Comparison of ENCODE assay signal across 20 cellular contexts in the genomic region with DNA sequence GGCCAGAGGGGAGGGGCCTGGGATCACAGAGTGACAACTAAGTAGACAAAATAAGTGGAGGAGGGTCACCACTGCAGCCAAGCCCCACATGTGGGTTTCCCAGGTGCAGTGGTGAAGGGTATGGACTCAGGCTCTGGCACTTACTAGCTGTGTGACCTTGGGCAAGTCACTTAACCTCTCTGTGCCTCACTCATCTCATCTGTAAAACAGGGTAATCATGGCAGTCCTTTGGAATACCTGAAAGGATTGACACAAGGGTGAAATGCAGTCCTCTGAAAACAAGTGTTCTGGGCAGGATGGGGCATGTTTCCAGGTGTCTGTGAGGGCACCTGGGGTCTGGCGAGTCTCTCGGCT. TPM values are rescaled to one million over a fixed set of nuclear protein-coding genes. Genes with fewer than 3 reads are reported as not detected.
DNase-seq lines count a peak whose midpoint lies in the region; ATAC-seq and TF ChIP-seq lines count a peak whose summit lies in the region.
"Had no signal": no experiment of that assay in that cellular context is flagged by ENCODE, and none has a peak within 500 bp of the region (broad histone marks: within the 10 kb centered on the region; RNA-seq: fewer than 3 reads in every experiment).

No MANE protein-coding gene starts in this region.

- TF ChIP-seq CTCF in HEK293 (tag by site-specific recombination; IDR thresholded peaks at IDR 0.05), result no peak
- TF ChIP-seq CTCF in coronary artery (IDR thresholded peaks at IDR 0.05), result no peak
- TF ChIP-seq CTCF in tibial artery (IDR thresholded peaks at IDR 0.05), result no peak
- TF ChIP-seq CTCF in endodermal cell (conservative IDR thresholded peaks at IDR 0.05), result no peak

- H3K9ac ChIP-seq in endodermal cell (ENCODE audit: extremely low read depth, low read length, poor library complexity, severe bottlenecking), result no peak overlapping the region

- H3K4me1 ChIP-seq in HEK293 (ENCODE audit: control insufficient read depth, insufficient read depth, low read length) (no peaks in the 10 kb centered on the region), tibial artery (peaks cover 20 to 88% (median 67%) of the 10 kb centered on the region in 4 donors), endodermal cell (ENCODE audit: control insufficient read depth, insufficient read depth, low read length) (no peaks in the 10 kb centered on the region)

- H3K27ac Mint-ChIP-seq in naive thymus-derived CD8-positive, alpha-beta T cell, result peak overlapping the region in 7 of 10 donors; percentile 28 to 89 (median 57)
- H3K27ac Mint-ChIP-seq in endodermal cell, result no peak overlapping the region
- H3K27ac Mint-ChIP-seq: GM23338, natural killer cell had no signal

- CTCF ChIA-PET in HEK293 (lab: Yijun Ruan, JAX), result no interaction called here

- H3K36me3 ChIP-seq in HEK293 (ENCODE audit: control insufficient read depth in 2 of 2, insufficient read depth in 1 of 2, low read length in 2 of 2), result no peaks in the 10 kb centered on the region
- peaks cover 0 to 4% (median 2%) of the 10 kb centered on the region in 3 donors for H3K36me3 ChIP-seq in tibial artery
- no peaks in the 10 kb centered on the region for H3K36me3 ChIP-seq in endodermal cell (ENCODE audit: control insufficient read depth, insufficient read depth, low read length)
- H3K36me3 ChIP-seq: heart right ventricle, WERI-Rb-1 had no signal

- no peak overlapping the region for H3K27ac ChIP-seq in HEK293 (ENCODE audit: extremely low read depth, low read depth, low read length)
- H3K27ac ChIP-seq in coronary artery, result peak overlapping the region; percentile 88 to 89
- peak overlapping the region; percentile 87 to 89 for H3K27ac ChIP-seq in tibial artery
- H3K27ac ChIP-seq in endodermal cell (ENCODE audit: low read depth, low read length), result no peak overlapping the region
- H3K27ac ChIP-seq: WERI-Rb-1 had no signal

- H3K27me3 ChIP-seq in tibial artery (no peaks in the 10 kb centered on the region), endodermal cell (ENCODE audit: control insufficient read depth, insufficient read depth, low read length, poor library complexity, severe bottlenecking) (no peaks in the 10 kb centered on the region)
- H3K27me3 ChIP-seq: heart right ventricle had no signal

- H3K4me3 Mint-ChIP-seq in naive thymus-derived CD8-positive, alpha-beta T cell, result no peak overlapping the region
- H3K4me3 Mint-ChIP-seq in endodermal cell, result no peak overlapping the region
- H3K4me3 Mint-ChIP-seq: GM23338, natural killer cell had no signal

- POLR2A ChIA-PET in HEK293 (lab: Yijun Ruan, JAX), result no interaction called here
- POLR2A ChIA-PET in naive thymus-derived CD8-positive, alpha-beta T cell (lab: Charles Lee), result interaction anchor here (0.6 to 1.0 kb wide), 2 partner anchors 10 to 138 kb away, joined by 3 to 4 read pairs; a partner anchor contains a TSS

- H3K9me3 Mint-ChIP-seq in naive thymus-derived CD8-positive, alpha-beta T cell, result no peaks in the 10 kb centered on the region
- H3K9me3 Mint-ChIP-seq in endodermal cell, result no peaks in the 10 kb centered on the region
- H3K9me3 Mint-ChIP-seq: GM23338, natural killer cell had no signal

- peaks cover 19 to 54% (median 40%) of the 10 kb centered on the region in 4 donors for H3K4me1 Mint-ChIP-seq in naive thymus-derived CD8-positive, alpha-beta T cell
- no peaks in the 10 kb centered on the region for H3K4me1 Mint-ChIP-seq in endodermal cell

- WGBS in endodermal cell (ENCODE audit: insufficient coverage in 1 of 2, insufficient read length in 1 of 2), 2 experiments, result 97% methylated on average over 2 of the region's 2 CpGs; no CpG with 5 or more reads in 1 of the 2 experiments

- no peaks in the 10 kb centered on the region for H3K27me3 Mint-ChIP-seq in naive thymus-derived CD8-positive, alpha-beta T cell
- no peaks in the 10 kb centered on the region for H3K27me3 Mint-ChIP-seq in endodermal cell (ENCODE audit: insufficient read depth)

- H3K9me3 ChIP-seq in HEK293 (ENCODE audit: control insufficient read depth, insufficient read depth, low read depth, low read length) (no peaks in the 10 kb centered on the region), tibial artery (no peaks in the 10 kb centered on the region), endodermal cell (ENCODE audit: control insufficient read depth, low read length) (no peaks in the 10 kb centered on the region)
- H3K9me3 ChIP-seq: heart right ventricle had no signal

- H3K4me3 ChIP-seq in HEK293 (ENCODE audit: low read depth, low read length), result no peak overlapping the region
- H3K4me3 ChIP-seq in coronary artery, result no peak overlapping the region
- no peak overlapping the region for H3K4me3 ChIP-seq in tibial artery
- no peak overlapping the region for H3K4me3 ChIP-seq in endodermal cell (ENCODE audit: low read length)
- H3K4me3 ChIP-seq: GM23338, heart right ventricle, lung had no signal

- intact Hi-C loops in tibial artery (cut with DNase I; ENCODE audit: low total_unique reads), result no loop called here

- DNase-seq in coronary artery (ENCODE audit: low spot score) (no peak), tibial artery (no peak), endodermal cell (no peak), Kasumi-1 (lab: John Stamatoyannopoulos, UW) (no peak)
- DNase-seq in naive thymus-derived CD8-positive, alpha-beta T cell, result no peak
- DNase-seq: activated CD4-positive, alpha-beta T cell treated with anti-CD3 and anti-CD28 coated beads, Interleukin-2, amount 50 U/mL, for 48 hours; activated naive CD4-positive, alpha-beta T cell treated with anti-CD3 and anti-CD28 coated beads, Interleukin-2, amount 50 U/mL, for 16 hours; heart right ventricle; natural killer cell; NCI-H1105; small intestine; stimulated activated CD4-positive, alpha-beta T cell treated with anti-CD3 and anti-CD28 coated beads, Interleukin-4, amount 100 ng/mL, for 4 hours; T-helper 1 cell; WERI-Rb-1 had no signal

- H3K36me3 Mint-ChIP-seq in naive thymus-derived CD8-positive, alpha-beta T cell, result no peaks in the 10 kb centered on the region
- H3K36me3 Mint-ChIP-seq in endodermal cell (ENCODE audit: low read depth), result no peaks in the 10 kb centered on the region
- H3K36me3 Mint-ChIP-seq: natural killer cell had no signal

- no peak for ATAC-seq in naive thymus-derived CD8-positive, alpha-beta T cell
- ATAC-seq in GM21515 (IDR thresholded peaks at IDR 0.05; ENCODE audit: unreplicated experiment), result no peak
- no peak for ATAC-seq in HG02840 (IDR thresholded peaks at IDR 0.05; ENCODE audit: low FRiP score, unreplicated experiment)
- ATAC-seq: natural killer cell had no signal

TF ChIP-seq in HEK293, 187 proteins besides CTCF, POLR2A, EP300 and RAD21:
- TF ChIP-seq ZNF768 (tag by site-specific recombination; IDR thresholded peaks at IDR 0.05), result peak; percentile 66; the same call in 1 of the 2 replicates
- TF ChIP-seq ZFP41 (tag by site-specific recombination; IDR thresholded peaks at IDR 0.05; ENCODE audit: borderline replicate concordance), result no peak
TF ChIP-seq in HEK293: peak in this region for 1.

RNA-seq across cellular contexts. Expression of a gene that starts 55.8 kb away (rescaled TPM):
- total RNA-seq in naive thymus-derived CD8-positive, alpha-beta T cell, result 1 to 10 TPM; 4.1 to 5.9 TPM
- polyA plus RNA-seq in naive thymus-derived CD8-positive, alpha-beta T cell, result 1 to 10 TPM in 1 of 3 donors, under 1 TPM in 2; 0.07 to 1.4 (median 0.44) TPM
- 1 to 10 TPM; 7.0 to 9.5 TPM for total RNA-seq in endodermal cell
- polyA plus RNA-seq in endodermal cell (2013, experiment 1 of 2), result 32.4 TPM
- polyA plus RNA-seq in endodermal cell (2013, experiment 2 of 2), result 20.2 TPM
- total RNA-seq: G401 had no signal

Comparison
In these comparisons a context has a peak if more than half of its experiments do, and no peak if none do; other contexts are left out.
1. H3K27ac ChIP-seq: peak in coronary artery (2 of 2) and tibial artery (2 of 2); none in HEK293 (single experiment) and endodermal cell (single experiment).